ENCODE assay signal across 8 cellular contexts in the genomic region with DNA sequence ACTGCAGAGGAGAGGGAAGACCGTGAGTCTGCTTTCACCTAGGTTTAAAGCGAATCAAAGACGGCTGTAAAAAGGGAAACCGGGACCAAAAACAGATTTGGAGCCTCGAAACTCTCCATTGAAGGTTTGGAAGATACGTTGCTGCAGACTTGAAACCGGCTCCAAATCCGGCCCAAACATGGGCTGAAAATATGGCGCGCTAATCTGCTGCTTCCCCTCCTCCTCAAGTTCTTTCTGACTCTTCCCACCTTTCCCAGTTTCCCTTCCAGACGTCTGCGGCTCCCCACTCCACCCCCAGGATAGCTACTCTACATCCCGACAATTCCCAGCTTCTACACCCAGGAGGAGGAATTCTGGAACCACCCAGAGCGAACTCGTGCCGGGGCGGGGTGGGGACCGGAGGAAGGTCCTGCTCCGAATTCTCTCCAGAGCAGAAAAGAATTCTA. TPM values are rescaled to one million over a fixed set of nuclear protein-coding genes. Genes with fewer than 3 reads are reported as not detected.
A peak's percentile ranks its signal among the peaks of the same experiment; 100 is the strongest.
DNase-seq lines count a peak whose midpoint lies in the region; ATAC-seq and TF ChIP-seq lines count a peak whose summit lies in the region.

No MANE protein-coding gene starts in this region.

- 0 to 3% (median 1%) methylated on average over 19 of the region's 19 CpGs for WGBS in ovary, 3 donors

- H3K4me1 ChIP-seq in BLaER1 treated with 17β-estradiol and CSF1 and Interleukin-3, amounts not matched to agents 10 nM and 100 nM = peaks cover 9 to 27% (median 17%) of the 10 kb centered on the region in 10 experiments; a peak in 14 of 20 replicates
- peaks cover 4% of the 10 kb centered on the region for H3K4me1 ChIP-seq in ovary (ENCODE audit: insufficient read depth)

- peaks cover 60 to 70% (median 68%) of the 10 kb centered on the region in 11 experiments for H3K27me3 ChIP-seq in BLaER1 treated with 17β-estradiol and CSF1 and Interleukin-3, amounts not matched to agents 10 nM and 100 nM
- no peaks in the 10 kb centered on the region for H3K27me3 ChIP-seq in ovary

- ATAC-seq in GM19463 (IDR thresholded peaks at IDR 0.05; ENCODE audit: unreplicated experiment) = no peak

- peak overlapping the region; percentile 76 to 92 (median 85) for H3K4me2 ChIP-seq in BLaER1 treated with 17β-estradiol and CSF1 and Interleukin-3, amounts not matched to agents 10 nM and 100 nM

- TF ChIP-seq POLR2A in ovary (IDR thresholded peaks at IDR 0.05) = no peak

- no peak for TF ChIP-seq CTCF in fibroblast of mammary gland (conservative IDR thresholded peaks at IDR 0.05; ENCODE audit: control insufficient read depth, insufficient read depth, low read depth, low read length)
- no peak for TF ChIP-seq CTCF in ovary (IDR thresholded peaks at IDR 0.05)

- H3K9ac ChIP-seq in BLaER1 treated with 17β-estradiol and CSF1 and Interleukin-3, amounts not matched to agents 10 nM and 100 nM = peak overlapping the region in 2 of 11 experiments; percentile 5 to 33; a peak in 2 of 22 replicates

- H3K36me3 ChIP-seq in BLaER1 treated with 17β-estradiol and CSF1 and Interleukin-3, amounts not matched to agents 10 nM and 100 nM = no peaks in the 10 kb centered on the region
- H3K36me3 ChIP-seq in ovary = no peaks in the 10 kb centered on the region

- TF ChIP-seq EP300 in ovary (IDR thresholded peaks at IDR 0.05) = no peak

- no peak overlapping the region for H3K27ac ChIP-seq in BLaER1 treated with 17β-estradiol and CSF1 and Interleukin-3, amounts not matched to agents 10 nM and 100 nM
- peak overlapping the region in 1 of 2 donors; percentile 16 for H3K27ac ChIP-seq in ovary

- DNase-seq in SW480 (ENCODE audit: low spot score) (peak; percentile 15), fibroblast of mammary gland (ENCODE audit: low read depth) (no peak), ovary (peak in 1 of 5 donors; percentile 16), activated gamma-delta T cell treated with Interleukin-2 at 50 U/mL for 16 hours (no peak), CD1c-positive myeloid dendritic cell (ENCODE audit: extremely low spot score) (no peak), posterior cingulate gyrus (no peak)

- peaks cover 0 to 18% (median 0%) of the 10 kb centered on the region in 11 experiments; a peak in 6 of 22 replicates for H4K20me1 ChIP-seq in BLaER1 treated with 17β-estradiol and CSF1 and Interleukin-3, amounts not matched to agents 10 nM and 100 nM

- intact Hi-C loops in ovary (cut with DNase I) (loop anchor here in 2 of 4 donors (5.0 to 10.0 kb wide), 2 partner anchors 611 to 614 kb away; no protein-coding TSS in a partner anchor), posterior cingulate gyrus (cut with DNase I) (loop anchor here (5.0 kb wide), 1 partner anchor 614 kb away; no protein-coding TSS in a partner anchor)

- H3K9me3 ChIP-seq in BLaER1 treated with 17β-estradiol and CSF1 and Interleukin-3, amounts not matched to agents 10 nM and 100 nM (replicated peaks in 1 of 11) = peaks cover 0 to 24% (median 8%) of the 10 kb centered on the region in 11 experiments; a peak in 6 of 22 replicates
- H3K9me3 ChIP-seq in ovary = no peaks in the 10 kb centered on the region

- H3K4me3 ChIP-seq in BLaER1 treated with 17β-estradiol and CSF1 and Interleukin-3, amounts not matched to agents 10 nM and 100 nM = peak overlapping the region; percentile 53 to 70 (median 60)
- peak overlapping the region; percentile 61 for H3K4me3 ChIP-seq in fibroblast of mammary gland (ENCODE audit: control insufficient read depth, low read depth, low read length)
- H3K4me3 ChIP-seq in ovary = peak overlapping the region; percentile 48

RNA-seq across cellular contexts. Expression of a gene that starts 8.7 kb away (rescaled TPM):
- 1 to 10 TPM in 1 of 7 donors, under 1 TPM in 4, not detected in 2; 0.13 to 1.1 (median 0.20) TPM for total RNA-seq in ovary
- polyA plus RNA-seq in ovary = 1 to 10 TPM in 1 of 2 donors, under 1 TPM in 1; 0.05 to 2.2 TPM
